25 cellular contexts compared by ENCODE assay signal in genomic region chr9:18043978-18044377, GRCh38.
"Had no signal": no experiment of that assay in that cellular context is flagged by ENCODE, and none has a peak within 500 bp of the region (broad histone marks: within the 10 kb centered on the region; RNA-seq: fewer than 3 reads in every experiment).

No MANE protein-coding gene starts in this region.

- H3K9me3 Mint-ChIP-seq: nephron progenitor cell; neural progenitor cell; stimulated activated naive B cell treated with anti-CD40 and anti-IgM and Interleukin-4, amounts not matched to agents 10 μg/mL and 1 μg/mL and 100 μg/mL, for 72 hours; stimulated activated naive CD8-positive, alpha-beta T cell treated with anti-CD3 and anti-CD28 coated beads, Interleukin-15, Interleukin-2, amounts not matched to agents 100 ng/mL and 50 ng/mL, for 24 hours had no signal

- H3K36me3 Mint-ChIP-seq: naive thymus-derived CD8-positive, alpha-beta T cell; natural killer cell treated with Interleukin-12 subunit alpha and Interleukin-12 subunit beta and Interleukin-15 and Interleukin-18, amount 100 ng/mL, for 72 hours; neural progenitor cell; stimulated activated effector memory CD8-positive, alpha-beta T cell treated with anti-CD3 and anti-CD28 coated beads, Interleukin-12 subunit alpha, Interleukin-12 subunit beta, amount 100 ng/mL, for 72 hours; stimulated activated naive B cell treated with anti-CD40 and anti-IgM and Interleukin-4, amounts not matched to agents 10 μg/mL and 1 μg/mL and 100 μg/mL, for 72 hours had no signal

- ATAC-seq: naive thymus-derived CD8-positive, alpha-beta T cell; natural killer cell treated with Interleukin-12 subunit alpha and Interleukin-12 subunit beta and Interleukin-15 and Interleukin-18, amount 100 ng/mL, for 72 hours; psoas muscle; right cardiac atrium; right lobe of liver; stimulated activated effector memory CD8-positive, alpha-beta T cell treated with anti-CD3 and anti-CD28 coated beads, Interleukin-12 subunit alpha, Interleukin-12 subunit beta, amount 100 ng/mL, for 72 hours; stimulated activated naive B cell treated with anti-CD40 and anti-IgM and Interleukin-4, amounts not matched to agents 10 μg/mL and 1 μg/mL and 100 μg/mL, for 72 hours had no signal

- H3K27ac Mint-ChIP-seq: naive thymus-derived CD8-positive, alpha-beta T cell; natural killer cell treated with Interleukin-12 subunit alpha and Interleukin-12 subunit beta and Interleukin-15 and Interleukin-18, amount 100 ng/mL, for 72 hours; nephron progenitor cell; neural progenitor cell; progenitor cell of endocrine pancreas; stimulated activated effector memory CD8-positive, alpha-beta T cell treated with anti-CD3 and anti-CD28 coated beads, Interleukin-12 subunit alpha, Interleukin-12 subunit beta, amount 100 ng/mL, for 72 hours; stimulated activated naive B cell treated with anti-CD40 and anti-IgM and Interleukin-4, amounts not matched to agents 10 μg/mL and 1 μg/mL and 100 μg/mL, for 72 hours; stimulated activated naive CD8-positive, alpha-beta T cell treated with anti-CD3 and anti-CD28 coated beads, Interleukin-15, Interleukin-2, amounts not matched to agents 100 ng/mL and 50 ng/mL, for 24 hours had no signal

- H3K27me3 Mint-ChIP-seq: natural killer cell treated with Interleukin-12 subunit alpha and Interleukin-12 subunit beta and Interleukin-15 and Interleukin-18, amount 100 ng/mL, for 72 hours; stimulated activated naive B cell treated with anti-CD40 and anti-IgM and Interleukin-4, amounts not matched to agents 10 μg/mL and 1 μg/mL and 100 μg/mL, for 72 hours; stimulated activated naive CD8-positive, alpha-beta T cell treated with anti-CD3 and anti-CD28 coated beads, Interleukin-15, Interleukin-2, amounts not matched to agents 100 ng/mL and 50 ng/mL, for 24 hours had no signal

- DNase-seq: naive thymus-derived CD8-positive, alpha-beta T cell; nephron progenitor cell; occipital lobe; ovary; posterior cingulate gyrus; psoas muscle; right cardiac atrium; right lobe of liver; sigmoid colon; small intestine; stimulated activated CD4-positive, alpha-beta T cell treated with anti-CD3 and anti-CD28 coated beads, Interleukin-15, amount 100 ng/mL, for 24 hours; stimulated activated CD4-positive, alpha-beta T cell treated with anti-CD3 and anti-CD28 coated beads, Interleukin-2, amount 100 ng/mL, for 24 hours; stimulated activated CD4-positive, alpha-beta T cell treated with anti-CD3 and anti-CD28 coated beads, Interleukin-2, amount 100 ng/mL, for 48 hours; stimulated activated CD4-positive, alpha-beta T cell treated with anti-CD3 and anti-CD28 coated beads, Interleukin-4, amount 100 ng/mL, for 24 hours; stimulated activated naive B cell treated with anti-CD40 and anti-IgM and Interleukin-4, amounts not matched to agents 10 μg/mL and 1 μg/mL and 100 μg/mL, for 72 hours; stimulated activated naive CD4-positive, alpha-beta T cell treated with Interleukin-2 at 50 U/mL for 16 hours; stomach; thyroid gland; trophoblast cell; upper lobe of left lung had no signal

- H3K4me1 Mint-ChIP-seq: naive thymus-derived CD8-positive, alpha-beta T cell; nephron progenitor cell; stimulated activated effector memory CD8-positive, alpha-beta T cell treated with anti-CD3 and anti-CD28 coated beads, Interleukin-12 subunit alpha, Interleukin-12 subunit beta, amount 100 ng/mL, for 72 hours; stimulated activated naive B cell treated with anti-CD40 and anti-IgM and Interleukin-4, amounts not matched to agents 10 μg/mL and 1 μg/mL and 100 μg/mL, for 72 hours had no signal

- H3K4me3 Mint-ChIP-seq: naive thymus-derived CD8-positive, alpha-beta T cell; natural killer cell treated with Interleukin-12 subunit alpha and Interleukin-12 subunit beta and Interleukin-15 and Interleukin-18, amount 100 ng/mL, for 72 hours; nephron progenitor cell; neural progenitor cell; stimulated activated effector memory CD8-positive, alpha-beta T cell treated with anti-CD3 and anti-CD28 coated beads, Interleukin-12 subunit alpha, Interleukin-12 subunit beta, amount 100 ng/mL, for 72 hours; stimulated activated naive B cell treated with anti-CD40 and anti-IgM and Interleukin-4, amounts not matched to agents 10 μg/mL and 1 μg/mL and 100 μg/mL, for 72 hours; stimulated activated naive CD8-positive, alpha-beta T cell treated with anti-CD3 and anti-CD28 coated beads, Interleukin-15, Interleukin-2, amounts not matched to agents 100 ng/mL and 50 ng/mL, for 24 hours had no signal
